ENCODE assay signal across 28 cellular contexts in genomic region chr3:88954853-88955252, GRCh38.
"Had no signal": no experiment of that assay in that cellular context is flagged by ENCODE, and none has a peak within 500 bp of the region (broad histone marks: within the 10 kb centered on the region; RNA-seq: fewer than 3 reads in every experiment).

No MANE protein-coding gene starts in this region.

- H3K79me2 ChIP-seq: parathyroid adenoma had no signal

- ATAC-seq: naive thymus-derived CD4-positive, alpha-beta T cell; natural killer cell; psoas muscle; right cardiac atrium; right lobe of liver; stimulated activated naive B cell treated with anti-CD40 and anti-IgM and Interleukin-4, amounts not matched to agents 10 μg/mL and 1 μg/mL and 100 μg/mL, for 72 hours had no signal

- H3K4me2 ChIP-seq: smooth muscle cell had no signal

- H2AFZ ChIP-seq: parathyroid adenoma had no signal

- H3K27ac ChIP-seq: neutrophil, ovary, parathyroid adenoma, psoas muscle, right lobe of liver, sigmoid colon, skin epidermis, spleen, stomach, thoracic aorta, thyroid gland, tibial nerve, upper lobe of left lung, vagina had no signal

- H3K27me3 ChIP-seq: neutrophil, ovary, right lobe of liver, sigmoid colon, spleen, stomach, thyroid gland, tibial nerve, upper lobe of left lung, vagina had no signal

- DNase-seq: naive thymus-derived CD4-positive, alpha-beta T cell; natural killer cell; nucleus accumbens; ovary; posterior cingulate gyrus; psoas muscle; right cardiac atrium; right lobe of liver; sigmoid colon; spleen; stimulated activated CD4-positive, alpha-beta T cell treated with anti-CD3 and anti-CD28 coated beads, Interleukin-12 subunit alpha, Interleukin-12 subunit beta, amount 100 ng/mL, for 4 hours; stimulated activated CD4-positive, alpha-beta T cell treated with anti-CD3 and anti-CD28 coated beads, Interleukin-1b, Interleukin-23, amount 100 ng/mL, for 48 hours; stimulated activated CD4-positive, alpha-beta T cell treated with anti-CD3 and anti-CD28 coated beads, Interleukin-4, amount 100 ng/mL, for 1 hour; stimulated activated CD4-positive, alpha-beta T cell treated with anti-CD3 and anti-CD28 coated beads, Interleukin-4, amount 100 ng/mL, for 4 hours; stimulated activated CD8-positive, alpha-beta memory T cell treated with anti-CD3 and anti-CD28 coated beads, Interleukin-4, amount 100 ng/mL, for 48 hours; stimulated activated naive B cell treated with anti-CD40 and anti-IgM and Interleukin-4, amounts not matched to agents 10 μg/mL and 1 μg/mL and 100 μg/mL, for 72 hours; stimulated activated naive CD4-positive, alpha-beta T cell treated with Interleukin-2 at 50 U/mL for 16 hours; stomach; thyroid gland; trophoblast cell; upper lobe of left lung had no signal

- H3K36me3 ChIP-seq: neutrophil, ovary, right lobe of liver, sigmoid colon, spleen, stomach, thoracic aorta, thyroid gland, tibial nerve, upper lobe of left lung, vagina had no signal

- H3K9me3 ChIP-seq: neutrophil, ovary, psoas muscle, right lobe of liver, sigmoid colon, spleen, stomach, thoracic aorta, thyroid gland, tibial nerve, upper lobe of left lung, vagina had no signal

- H3K4me3 ChIP-seq: ovary, psoas muscle, right lobe of liver, sigmoid colon, skin epidermis, smooth muscle cell, spleen, stomach, thoracic aorta, thyroid gland, tibial nerve, upper lobe of left lung, vagina had no signal

- H3K9ac ChIP-seq: parathyroid adenoma had no signal

- H3K4me1 ChIP-seq: parathyroid adenoma, psoas muscle, right lobe of liver, sigmoid colon, spleen, stomach, upper lobe of left lung, vagina had no signal
